In genomic region chr4:177356191-177356590, GRCh38 we compare ENCODE assay signal across 15 cellular contexts. TPM values are rescaled to one million over a fixed set of nuclear protein-coding genes. Genes with fewer than 3 reads are reported as not detected.
"Had no signal": no experiment of that assay in that cellular context is flagged by ENCODE, and none has a peak within 500 bp of the region (broad histone marks: within the 10 kb centered on the region; RNA-seq: fewer than 3 reads in every experiment).

No MANE protein-coding gene starts in this region.

- H3K27ac ChIP-seq: left ventricle myocardium inferior, neutrophil, tibial nerve, uterus had no signal

- DNase-seq: activated CD4-positive, alpha-beta T cell treated with anti-CD3 and anti-CD28 coated beads, Interleukin-2, amount 10 ng/mL, durations not matched to agents 7 days and 5 days; activated CD8-positive, alpha-beta memory T cell treated with anti-CD3 and anti-CD28 coated beads, Interleukin-2, amount 50 U/mL, for 48 hours; activated gamma-delta T cell; activated T-cell treated with anti-CD3 and anti-CD28 coated beads, Interleukin-2, amount 50 U/mL, for 72 hours; amygdala; effector CD8-positive, alpha-beta T cell; islet precursor cell; left ventricle myocardium inferior; mucosa of descending colon; naive thymus-derived CD8-positive, alpha-beta T cell; retina; stimulated activated CD4-positive, alpha-beta T cell treated with anti-CD3 and anti-CD28 coated beads, Interleukin-2, amount 100 ng/mL, for 48 hours; uterus had no signal

- H3K4me1 ChIP-seq: left ventricle myocardium inferior, tibial nerve, uterus had no signal

- H3K36me3 ChIP-seq: left ventricle myocardium inferior, tibial nerve, uterus had no signal

- H3K4me3 ChIP-seq: left ventricle myocardium inferior, mucosa of descending colon, tibial nerve, uterus had no signal

- H3K27me3 ChIP-seq: neutrophil, tibial nerve, uterus had no signal

- H3K9me3 ChIP-seq: left ventricle myocardium inferior, mucosa of descending colon, neutrophil, tibial nerve, uterus had no signal

RNA-seq across cellular contexts. Expression of gene NEIL3, which starts 46.5 kb away (rescaled TPM):
- total RNA-seq: naive thymus-derived CD8-positive, alpha-beta T cell; tibial nerve had no signal
- polyA plus RNA-seq: naive thymus-derived CD8-positive, alpha-beta T cell had no signal
